In the genomic region with DNA sequence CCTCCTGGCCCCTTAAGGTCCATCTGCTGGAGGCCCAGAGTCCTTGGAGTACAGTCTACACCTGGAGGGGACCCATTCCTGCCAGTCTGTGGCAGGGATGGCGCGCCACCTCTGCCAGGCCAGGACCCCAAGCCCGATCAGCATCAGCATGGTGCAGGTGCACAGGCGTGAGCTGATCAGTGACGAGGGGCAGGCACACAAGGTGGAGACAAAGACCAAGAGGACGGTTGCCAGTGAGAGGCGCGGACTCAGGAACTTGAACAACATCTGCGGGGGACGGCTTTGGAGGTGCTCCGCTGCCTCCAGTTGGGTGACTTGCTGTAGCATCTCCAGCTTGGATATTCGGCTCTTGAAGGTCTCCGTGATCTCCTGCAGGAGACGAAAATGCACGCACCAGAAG, we compare ENCODE assay signal across 2 cellular contexts. TPM values are rescaled to one million over a fixed set of nuclear protein-coding genes. Genes with fewer than 3 reads are reported as not detected.
"Had no signal": no experiment of that assay in that cellular context is flagged by ENCODE, and none has a peak within 500 bp of the region (broad histone marks: within the 10 kb centered on the region; RNA-seq: fewer than 3 reads in every experiment).

No MANE protein-coding gene starts in this region.

RNA-seq across cellular contexts. Expression of gene OPN1LW, which starts 15.3 kb away (rescaled TPM):
- total RNA-seq: G401, GM12878 had no signal
- polyA plus RNA-seq: GM12878 had no signal

RNA-seq across cellular contexts. Expression of gene OPN1MW, which starts 23.1 kb away (rescaled TPM):
- total RNA-seq: G401, GM12878 had no signal
- polyA plus RNA-seq: GM12878 had no signal
